14 cellular contexts compared by ENCODE assay signal in the genomic region with DNA sequence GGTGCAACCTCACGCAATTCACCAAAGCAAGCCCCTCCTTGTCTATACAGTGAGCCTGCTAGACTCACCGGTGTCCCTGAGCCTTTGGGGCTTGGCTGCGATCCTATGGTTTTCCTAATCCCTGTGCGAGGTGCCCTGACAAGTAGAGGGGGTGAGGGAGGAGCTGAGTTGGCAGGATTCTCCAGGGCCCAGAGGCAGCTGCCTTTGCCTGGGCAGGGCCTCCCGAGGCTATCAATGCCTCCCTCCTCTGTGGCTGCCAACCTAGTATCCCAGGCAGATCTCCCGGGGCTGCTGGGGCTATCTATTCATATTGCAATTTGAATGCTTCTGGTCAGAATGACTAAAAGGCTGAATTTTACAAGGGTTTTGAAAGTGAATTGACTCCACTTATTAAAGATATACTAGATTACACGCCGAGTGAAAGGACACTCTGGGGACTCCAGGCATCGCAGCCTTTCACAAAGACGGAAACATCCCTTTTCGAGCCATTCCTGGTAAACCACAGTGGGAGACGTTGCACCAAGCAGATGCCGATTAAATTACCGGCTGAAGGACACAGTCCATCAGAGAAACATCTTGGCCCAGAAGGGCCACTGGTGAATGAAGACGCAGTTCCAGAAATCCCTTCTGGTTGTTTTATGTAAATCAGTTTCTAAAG. TPM values are rescaled to one million over a fixed set of nuclear protein-coding genes. Genes with fewer than 3 reads are reported as not detected.
A peak's percentile ranks its signal among the peaks of the same experiment; 100 is the strongest.
DNase-seq lines count a peak whose midpoint lies in the region; ATAC-seq, FAIRE-seq and TF ChIP-seq lines count a peak whose summit lies in the region.
"Had no signal": no experiment of that assay in that cellular context is flagged by ENCODE, and none has a peak within 500 bp of the region (broad histone marks: within the 10 kb centered on the region; RNA-seq: fewer than 3 reads in every experiment).

No MANE protein-coding gene starts in this region.

- H3K4me1 ChIP-seq in A549 (0 out of 3 replicates have a peak, but pooled peaks cover 8% of the 10 kb centered on the region), mesendoderm (ENCODE audit: control insufficient read depth, low read depth, low read length) (no peaks in the 10 kb centered on the region)
- H3K4me1 ChIP-seq: psoas muscle, tibial nerve had no signal

- H2AK5ac ChIP-seq in mesendoderm (ENCODE audit: low read length): no peak overlapping the region

- H2BK5ac ChIP-seq in mesendoderm (ENCODE audit: low read length): no peak overlapping the region

- FAIRE-seq in A549 (lab: Jason Lieb, UNC) (no peak), bronchial epithelial cell (lab: Jason Lieb, UNC) (peak; percentile 98)

- no peaks in the 10 kb centered on the region for H3K79me1 ChIP-seq in mesendoderm (ENCODE audit: low read length)

- H3K27me3 ChIP-seq in bronchial epithelial cell (ENCODE audit: control insufficient read depth, insufficient read depth, low read length): no peaks in the 10 kb centered on the region
- no peaks in the 10 kb centered on the region for H3K27me3 ChIP-seq in mesendoderm (ENCODE audit: insufficient read depth, low read length, poor library complexity)
- H3K27me3 ChIP-seq: tibial nerve had no signal

- CTCF ChIA-PET in A549 (lab: Yijun Ruan, JAX): interaction anchor here (0.7 to 1.4 kb wide), 3 partner anchors 24 to 95 kb away, joined by 3 to 6 read pairs (median 3); no protein-coding TSS in a partner anchor

- no peak for TF ChIP-seq RAD21 in A549 (conservative IDR thresholded peaks at IDR 0.05 in 1 of 2, IDR thresholded peaks at IDR 0.05 in 1 of 2)

- H3K4me3 ChIP-seq in A549 (no peak overlapping the region), bronchial epithelial cell (ENCODE audit: low read depth, low read length) (peak overlapping the region; percentile 25), mesendoderm (ENCODE audit: low read length) (no peak overlapping the region), coronary artery (no peak overlapping the region)
- H3K4me3 ChIP-seq: psoas muscle, tibial nerve had no signal

- 82% methylated on average over 15 of the region's 15 CpGs for WGBS in A549 (ENCODE audit: missing lambda C conversion rate)
- no CpG with 5 or more reads among the region's 15 CpGs for WGBS in mesendoderm (ENCODE audit: extremely low coverage, insufficient coverage, low lambda C conversion rate)

- H3K4me2 ChIP-seq in A549 (no peak overlapping the region), mesendoderm (ENCODE audit: low read length) (no peak overlapping the region)

- DNase-seq in A549 (ENCODE audit: low read depth in 1 of 2, low spot score in 1 of 2) (no peak), LoVo (ENCODE audit: low spot score) (peak; percentile 15), bronchial epithelial cell (ENCODE audit: low read depth) (peak; percentile 94), mesendoderm (peak; percentile 55), NAMALWA (ENCODE audit: low spot score) (no peak), kidney tubule cell (ENCODE audit: low spot score) (no peak), coronary artery (ENCODE audit: low spot score) (no peak)
- no peak for DNase-seq in activated T-cell treated with anti-CD3 and anti-CD28 coated beads, Interleukin-2, amount 50 U/mL, for 48 hours
- DNase-seq: activated B cell treated with CpG ODN at 0.5 μM for 24 hours; activated T-cell treated with anti-CD3 and anti-CD28 coated beads, Interleukin-2, amount 50 U/mL, for 4 hours; GDM1; NCI-H2029 treated with DMSO at 0.1 percent for 48 hours; psoas muscle had no signal

- TF ChIP-seq CTCF in A549 (IDR thresholded peaks at IDR 0.05) (no peak), bronchial epithelial cell (IDR thresholded peaks at IDR 0.05; ENCODE audit: insufficient read depth, low read length, severe bottlenecking) (peak; percentile 41), coronary artery (IDR thresholded peaks at IDR 0.05) (no peak)

- H3K79me2 ChIP-seq in mesendoderm (ENCODE audit: control insufficient read depth, insufficient read depth, low read length): no peaks in the 10 kb centered on the region

- TF ChIP-seq EP300 in A549 (IDR thresholded peaks at IDR 0.05): no peak

- POLR2A ChIA-PET in A549 (lab: Yijun Ruan, JAX): interaction anchor here (1.0 kb wide), 1 partner anchor 21 kb away, joined by 3 read pairs; no protein-coding TSS in a partner anchor

- H4K8ac ChIP-seq in mesendoderm (ENCODE audit: low read depth, low read length): no peak overlapping the region

- H3K36me3 ChIP-seq in bronchial epithelial cell (ENCODE audit: control insufficient read depth, insufficient read depth, low read length): no peaks in the 10 kb centered on the region
- no peaks in the 10 kb centered on the region for H3K36me3 ChIP-seq in mesendoderm (ENCODE audit: control insufficient read depth, insufficient read depth, low read length)

- H4K5ac ChIP-seq in mesendoderm (ENCODE audit: low read length): no peak overlapping the region

- no peak overlapping the region for H3K4ac ChIP-seq in mesendoderm (ENCODE audit: low read depth, low read length)

- ATAC-seq in A549: peak; percentile 35 to 46; a peak in 4 of 6 replicates
- ATAC-seq: activated T-cell treated with anti-CD3 and anti-CD28 coated beads, Interleukin-2, amount 50 U/mL, for 4 hours had no signal

- H3K27ac ChIP-seq in A549 (peak overlapping the region in 1 of 2 experiments; percentile 25; a peak in 2 of 6 replicates), mesendoderm (ENCODE audit: low read depth, low read length) (no peak overlapping the region), coronary artery (no peak overlapping the region)
- H3K27ac ChIP-seq: psoas muscle, tibial nerve had no signal

- H3K56ac ChIP-seq in mesendoderm (ENCODE audit: low read length): no peak overlapping the region

- no peak overlapping the region for H2BK15ac ChIP-seq in mesendoderm (replicated peaks; ENCODE audit: low read depth)

- H3K9me3 ChIP-seq in A549: no peaks in the 10 kb centered on the region
- H3K9me3 ChIP-seq: psoas muscle, tibial nerve had no signal

- no peak overlapping the region for H3K23ac ChIP-seq in mesendoderm (ENCODE audit: low read length)

- H2BK120ac ChIP-seq in mesendoderm (ENCODE audit: low read depth, low read length): no peak overlapping the region

- H3K9ac ChIP-seq in mesendoderm (ENCODE audit: low read length): no peak overlapping the region

- TF ChIP-seq POLR2A in A549 (IDR thresholded peaks at IDR 0.05; ENCODE audit: low read length): no peak

- no peak overlapping the region for H3K18ac ChIP-seq in mesendoderm (ENCODE audit: low read length)

TF ChIP-seq in A549, 52 proteins besides CTCF, POLR2A, EP300 and RAD21:
- TF ChIP-seq JUN (IDR thresholded peaks at IDR 0.05): no peak
- no peak for TF ChIP-seq CBX2 (IDR thresholded peaks at IDR 0.05; ENCODE audit: borderline replicate concordance, low read depth)
- no peak for TF ChIP-seq CBX8 (IDR thresholded peaks at IDR 0.05)

RNA-seq across cellular contexts. Expression of a gene that starts 11.3 kb away (rescaled TPM):
- polyA plus RNA-seq in A549 (2011; rRNA removed): 0.80 and 0.93 TPM in 2 replicates
- polyA plus RNA-seq in A549 (2012; cell fraction: cytosol; rRNA removed): 0.67 and 1.1 TPM in 2 replicates
- 3.8 and 4.0 TPM in 2 replicates for polyA plus RNA-seq in A549 (2012; cell fraction: nucleus; rRNA removed)
- 1.8 to 2.3 TPM (median 2.2 TPM) in 3 replicates for polyA plus RNA-seq in A549 (2017; fragmentation: RNase III; extraction: RNeasy Plus Mini Kit Qiagen cat#74134 plus additional on column Dnase treatment)
- 1.0 and 1.4 TPM in 2 replicates for polyA minus RNA-seq in A549 (2011; rRNA and poly(A)+ RNA removed)
- 25.0 and 42.9 TPM in 2 replicates for total RNA-seq in bronchial epithelial cell
- polyA plus RNA-seq in mesendoderm (2013, experiment 1 of 2): 0.42 TPM
- 0.31 TPM for polyA plus RNA-seq in mesendoderm (2013, experiment 2 of 2)

Comparison
In these comparisons a context has a peak if more than half of its experiments do, and no peak if none do; other contexts are left out.
1. DNase-seq: peak in LoVo (single experiment), bronchial epithelial cell (single experiment) and mesendoderm (single experiment); none in A549 (0 of 2), NAMALWA (single experiment), activated T-cell treated with anti-CD3 and anti-CD28 coated beads, Interleukin-2, amount 50 U/mL, for 48 hours (0 of 2), kidney tubule cell (single experiment) and coronary artery (single experiment).